ENCODE assay signal across 35 cellular contexts in the genomic region with DNA sequence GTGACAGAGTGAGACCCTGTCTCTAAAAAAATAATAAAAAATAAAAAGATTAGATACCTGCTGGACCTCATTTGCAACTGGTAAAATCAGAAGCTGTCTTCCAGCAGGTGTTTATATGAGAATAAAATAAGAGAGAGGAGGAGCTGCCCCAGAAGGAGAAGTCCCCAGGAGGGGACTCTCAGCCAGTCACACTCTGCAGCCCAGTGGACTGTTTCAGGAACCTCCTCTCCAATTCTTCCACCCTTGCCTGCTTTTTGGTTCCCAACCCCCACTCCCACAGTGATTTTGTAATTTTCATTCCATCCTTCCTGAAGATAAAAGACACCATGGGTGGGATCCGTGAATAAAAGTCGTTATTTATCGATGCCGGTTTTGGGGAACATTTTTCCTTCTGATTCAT. TPM values are rescaled to one million over a fixed set of nuclear protein-coding genes. Genes with fewer than 3 reads are reported as not detected.
"Had no signal": no experiment of that assay in that cellular context is flagged by ENCODE, and none has a peak within 500 bp of the region (broad histone marks: within the 10 kb centered on the region; RNA-seq: fewer than 3 reads in every experiment).

No MANE protein-coding gene starts in this region.

- DNase-seq: Karpas-422, Kasumi-1, MG63, MM.1S, MV-4-11, NCI-H1048, NCI-H1092, NCI-H1092 treated with DMSO at 0.1 percent for 48 hours, NCI-H1105, NCI-H1105 treated with DMSO at 0.1 percent for 48 hours, NCI-H1417, NCI-H1417 treated with DMSO at 0.1 percent for 48 hours, NCI-H1436, NCI-H1436 treated with DMSO at 0.1 percent for 48 hours, NCI-H146, NCI-H1694, NCI-H1694 treated with DMSO at 0.1 percent for 48 hours, NCI-H187, NCI-H187 treated with DMSO at 0.1 percent for 48 hours, NCI-H1930, NCI-H2029, NCI-H2029 treated with DMSO at 0.1 percent for 48 hours, NCI-H2081, NCI-H2081 treated with DMSO at 0.1 percent for 48 hours, NCI-H2107, NCI-H2171, NCI-H2171 treated with DMSO at 0.1 percent for 48 hours, NCI-H2227 treated with DMSO at 0.1 percent for 48 hours, NCI-H226, NCI-H345, NCI-H446, NCI-H446 treated with DMSO at 0.1 percent for 48 hours, NCI-H510A, NCI-H510A treated with DMSO at 0.1 percent for 48 hours had no signal

- H3K9me3 ChIP-seq: MG63 had no signal

- H3K4me3 ChIP-seq: MG63 had no signal

- H3K27me3 ChIP-seq: MG63 had no signal

- H3K36me3 ChIP-seq: MG63 had no signal

RNA-seq across cellular contexts. Expression of a gene that starts 56.9 kb away (rescaled TPM):
- total RNA-seq: MCF 10A had no signal
